ENCODE assay signal across 9 cellular contexts in genomic region chr6:35049885-35050284, GRCh38.
DNase-seq lines count a peak whose midpoint lies in the region; ATAC-seq and TF ChIP-seq lines count a peak whose summit lies in the region.
"Had no signal": no experiment of that assay in that cellular context is flagged by ENCODE, and none has a peak within 500 bp of the region (broad histone marks: within the 10 kb centered on the region; RNA-seq: fewer than 3 reads in every experiment).

No MANE protein-coding gene starts in this region.

- TF ChIP-seq CTCF in hepatocyte (IDR thresholded peaks at IDR 0.05; ENCODE audit: poor library complexity) (no peak), thoracic aorta (IDR thresholded peaks at IDR 0.05) (no peak), lower leg skin (IDR thresholded peaks at IDR 0.05) (no peak)

- H3K9me2 ChIP-seq in hepatocyte (replicated peaks; ENCODE audit: insufficient read depth): no peaks in the 10 kb centered on the region

- DNase-seq in NCI-H1092 treated with DMSO at 0.1 percent for 48 hours (lab: John Stamatoyannopoulos, UW) (peak; percentile 47), NCI-H1092 (lab: John Stamatoyannopoulos, UW) (no peak), amygdala (lab: John Stamatoyannopoulos, UW) (peak in 39 of 56 donors; percentile 17 to 79 (median 50)), hepatocyte (ENCODE audit: low spot score) (peak; percentile 61), thoracic aorta (ENCODE audit: low spot score) (no peak), lower leg skin (ENCODE audit: low spot score in 2 of 2) (no peak)
- DNase-seq: 8988T had no signal

- ATAC-seq in thoracic aorta (ENCODE audit: insufficient number of reproducible peaks, low FRiP score, low read depth): no peak
- ATAC-seq in GM18868 (IDR thresholded peaks at IDR 0.05; ENCODE audit: unreplicated experiment): no peak
- ATAC-seq in stimulated activated memory B cell treated with anti-CD40 and anti-IgM and Interleukin-4, amounts not matched to agents 10 μg/mL and 1 μg/mL and 100 μg/mL, for 72 hours: no peak

- H3K36me3 ChIP-seq in hepatocyte (replicated peaks; ENCODE audit: insufficient read depth, low read depth) (no peaks in the 10 kb centered on the region), thoracic aorta (no peaks in the 10 kb centered on the region)

- H3K79me2 ChIP-seq in hepatocyte: peaks cover 11% of the 10 kb centered on the region

- H3K27ac ChIP-seq in hepatocyte (peak overlapping the region; percentile 93), thoracic aorta (peak overlapping the region; percentile 88 to 90)

- no peaks in the 10 kb centered on the region for H3K27me3 ChIP-seq in hepatocyte
- no peaks in the 10 kb centered on the region for H3K27me3 ChIP-seq in thoracic aorta (replicated peaks; ENCODE audit: insufficient read depth)

- 30% methylated on average over 6 of the region's 6 CpGs for WGBS in hepatocyte (ENCODE audit: low lambda C conversion rate, missing lambda C conversion rate)
- 44 to 53% methylated on average over 6 of the region's 6 CpGs for WGBS in lower leg skin, 2 donors

- intact Hi-C loops in lower leg skin (cut with DNase I; ENCODE audit: low total_unique reads): no loop called here

- H3K4me3 Mint-ChIP-seq in stimulated activated memory B cell treated with anti-CD40 and anti-IgM and Interleukin-4, amounts not matched to agents 10 μg/mL and 1 μg/mL and 100 μg/mL, for 72 hours: no peak overlapping the region

- H3K4me1 ChIP-seq in hepatocyte (ENCODE audit: insufficient read depth) (peaks cover 77% of the 10 kb centered on the region), thoracic aorta (ENCODE audit: control insufficient read depth in 1 of 2, low read depth in 2 of 2) (peaks cover 86 to 99% of the 10 kb centered on the region in 2 donors)

- H3K9me3 ChIP-seq in hepatocyte (ENCODE audit: low read depth): no peaks in the 10 kb centered on the region
- H3K9me3 ChIP-seq in thoracic aorta: no peaks in the 10 kb centered on the region

- no peaks in the 10 kb centered on the region for H3K9me3 Mint-ChIP-seq in stimulated activated memory B cell treated with anti-CD40 and anti-IgM and Interleukin-4, amounts not matched to agents 10 μg/mL and 1 μg/mL and 100 μg/mL, for 72 hours

- H3K27me3 Mint-ChIP-seq in stimulated activated memory B cell treated with anti-CD40 and anti-IgM and Interleukin-4, amounts not matched to agents 10 μg/mL and 1 μg/mL and 100 μg/mL, for 72 hours: no peaks in the 10 kb centered on the region

- no peak overlapping the region for H3K27ac Mint-ChIP-seq in stimulated activated memory B cell treated with anti-CD40 and anti-IgM and Interleukin-4, amounts not matched to agents 10 μg/mL and 1 μg/mL and 100 μg/mL, for 72 hours

- H4K20me1 ChIP-seq in hepatocyte (ENCODE audit: insufficient read depth, poor library complexity, severe bottlenecking): no peaks in the 10 kb centered on the region

- no peak overlapping the region for H2AFZ ChIP-seq in hepatocyte

- no peak overlapping the region for H3K4me3 ChIP-seq in hepatocyte
- peak overlapping the region; percentile 30 for H3K4me3 ChIP-seq in thoracic aorta
- no peak overlapping the region for H3K4me3 ChIP-seq in lower leg skin (ENCODE audit: low read depth, poor library complexity, severe bottlenecking)

- H3K4me1 Mint-ChIP-seq in stimulated activated memory B cell treated with anti-CD40 and anti-IgM and Interleukin-4, amounts not matched to agents 10 μg/mL and 1 μg/mL and 100 μg/mL, for 72 hours: no peaks in the 10 kb centered on the region

- peaks cover 2% of the 10 kb centered on the region for H3K36me3 Mint-ChIP-seq in stimulated activated memory B cell treated with anti-CD40 and anti-IgM and Interleukin-4, amounts not matched to agents 10 μg/mL and 1 μg/mL and 100 μg/mL, for 72 hours

- TF ChIP-seq POLR2A in lower leg skin (IDR thresholded peaks at IDR 0.05): no peak

- H3K4me2 ChIP-seq in hepatocyte: peak overlapping the region; percentile 58

Comparison
In these comparisons a context has a peak if more than half of its experiments do, and no peak if none do; other contexts are left out.
1. DNase-seq: peak in NCI-H1092 treated with DMSO at 0.1 percent for 48 hours (single experiment), amygdala (39 of 56) and hepatocyte (single experiment); none in NCI-H1092 (single experiment), thoracic aorta (single experiment) and lower leg skin (0 of 2).